In genomic region chr2:225041210-225041870, GRCh38 we compare ENCODE assay signal across 8 cellular contexts. TPM values are rescaled to one million over a fixed set of nuclear protein-coding genes. Genes with fewer than 3 reads are reported as not detected.
DNase-seq lines count a peak whose midpoint lies in the region; ATAC-seq, FAIRE-seq and TF ChIP-seq lines count a peak whose summit lies in the region.

No MANE protein-coding gene starts in this region.

- TF ChIP-seq CTCF in astrocyte of the spinal cord (IDR thresholded peaks at IDR 0.05; ENCODE audit: low read depth, low read length) (no peak), kidney (IDR thresholded peaks at IDR 0.05; ENCODE audit: borderline replicate concordance, extremely low read depth, insufficient read depth) (no peak)

- H3K27ac Mint-ChIP-seq in T-helper 1 cell treated with Interleukin-12 subunit alpha and Interleukin-12 subunit beta and Interleukin-4 antibody, amounts not matched to agents 30 μg/mL and 1 μg/mL, for 36 hours: peak overlapping the region; percentile 96

- peaks cover 38% of the 10 kb centered on the region for H3K36me3 Mint-ChIP-seq in T-helper 1 cell treated with Interleukin-12 subunit alpha and Interleukin-12 subunit beta and Interleukin-4 antibody, amounts not matched to agents 30 μg/mL and 1 μg/mL, for 36 hours (ENCODE audit: low read depth)

- H3K4me1 ChIP-seq in kidney (ENCODE audit: control insufficient read depth in 1 of 2, insufficient read depth in 1 of 2, low read depth in 1 of 2, low read length in 2 of 2): peaks cover 0 to 2% of the 10 kb centered on the region in 2 donors

- peak overlapping the region; percentile 62 for H3K4me3 ChIP-seq in astrocyte of the spinal cord (ENCODE audit: low read depth, low read length)
- H3K4me3 ChIP-seq in kidney (ENCODE audit: low read length in 2 of 2): peak overlapping the region; percentile 60 to 74

- H3K27ac ChIP-seq in kidney (ENCODE audit: low read depth in 2 of 2, low read length in 2 of 2): peak overlapping the region in 1 of 2 donors; percentile 63

- H3K4me3 Mint-ChIP-seq in T-helper 1 cell treated with Interleukin-12 subunit alpha and Interleukin-12 subunit beta and Interleukin-4 antibody, amounts not matched to agents 30 μg/mL and 1 μg/mL, for 36 hours: peak overlapping the region; percentile 98

- no peak overlapping the region for H3K9ac ChIP-seq in kidney (ENCODE audit: low read length in 2 of 2)

- no peak for FAIRE-seq in kidney (lab: Jason Lieb, UNC)

- in situ Hi-C loops in astrocyte of the spinal cord (cut with HindIII; ENCODE audit: low sequenced_read_pairs): no loop called here

- DNase-seq in AG08396 (ENCODE audit: low spot score) (peak; percentile 43), astrocyte of the spinal cord (ENCODE audit: low read depth, low spot score) (peak; percentile 58), kidney (peak; percentile 73), NCI-H1436 treated with DMSO at 0.1 percent for 48 hours (lab: John Stamatoyannopoulos, UW) (no peak)
- DNase-seq in stimulated activated CD4-positive, alpha-beta T cell treated with anti-CD3 and anti-CD28 coated beads, Interleukin-1b, Interleukin-23, amount 100 ng/mL, for 4 hours (ENCODE audit: low read depth in 2 of 2): peak; percentile 36 to 52

- H3K36me3 ChIP-seq in kidney (ENCODE audit: control insufficient read depth in 1 of 2, insufficient read depth in 2 of 2, low read length in 2 of 2): no peaks in the 10 kb centered on the region

- H3K4me1 Mint-ChIP-seq in T-helper 1 cell treated with Interleukin-12 subunit alpha and Interleukin-12 subunit beta and Interleukin-4 antibody, amounts not matched to agents 30 μg/mL and 1 μg/mL, for 36 hours (ENCODE audit: low read depth): peaks cover 53% of the 10 kb centered on the region

- ATAC-seq in HG03378 (IDR thresholded peaks at IDR 0.05; ENCODE audit: unreplicated experiment): peak; percentile 74

- no peaks in the 10 kb centered on the region for H3K9me3 ChIP-seq in kidney (ENCODE audit: control insufficient read depth in 1 of 2, low read length in 2 of 2)

- no peaks in the 10 kb centered on the region for H3K9me3 Mint-ChIP-seq in T-helper 1 cell treated with Interleukin-12 subunit alpha and Interleukin-12 subunit beta and Interleukin-4 antibody, amounts not matched to agents 30 μg/mL and 1 μg/mL, for 36 hours

- TF ChIP-seq POLR2A in GM19099 (IDR thresholded peaks at IDR 0.05; ENCODE audit: extremely low read depth, insufficient read length, low read depth): peak; percentile 79

- intact Hi-C loops in kidney (cut with DNase I): no loop called here

- H3K27me3 Mint-ChIP-seq in T-helper 1 cell treated with Interleukin-12 subunit alpha and Interleukin-12 subunit beta and Interleukin-4 antibody, amounts not matched to agents 30 μg/mL and 1 μg/mL, for 36 hours (ENCODE audit: low read depth): peaks cover 24% of the 10 kb centered on the region

RNA-seq across cellular contexts. Expression of gene DOCK10, which starts 0.9 kb away (rescaled TPM):
- total RNA-seq in kidney: 33.8 TPM
- polyA plus RNA-seq in kidney (ENCODE audit: insufficient read depth, low read depth, low replicate concordance): 2.1 TPM
